11 cellular contexts compared by ENCODE assay signal in genomic region chr5:127567026-127567768, GRCh38. TPM values are rescaled to one million over a fixed set of nuclear protein-coding genes. Genes with fewer than 3 reads are reported as not detected.
A peak's percentile ranks its signal among the peaks of the same experiment; 100 is the strongest.
DNase-seq lines count a peak whose midpoint lies in the region; ATAC-seq and TF ChIP-seq lines count a peak whose summit lies in the region.
"Had no signal": no experiment of that assay in that cellular context is flagged by ENCODE, and none has a peak within 500 bp of the region (broad histone marks: within the 10 kb centered on the region; RNA-seq: fewer than 3 reads in every experiment).

No MANE protein-coding gene starts in this region.

- intact Hi-C loops in CD8-positive, alpha-beta T cell (cut with DNase I, micrococcal nuclease) = loop anchor here in 1 of 2 experiments (10.0 kb wide), 2 partner anchors 1338 to 1568 kb away; no protein-coding TSS in a partner anchor

- no peak for TF ChIP-seq CTCF in CD8-positive, alpha-beta T cell (IDR thresholded peaks at IDR 0.05)

- CTCF ChIA-PET in CD8-positive, alpha-beta T cell (lab: Charles Lee) = no interaction called here

- peak overlapping the region; percentile 1 for H3K4me3 Mint-ChIP-seq in CD8-positive, alpha-beta T cell

- no peak overlapping the region for H3K27ac ChIP-seq in CD8-positive, alpha-beta T cell (ENCODE audit: low read depth, low read length)

- DNase-seq in CD8-positive, alpha-beta T cell = no peak
- DNase-seq in cerebellar cortex (ENCODE audit: low spot score) (no peak), kidney tubule cell (ENCODE audit: low spot score) (no peak), ecto neural progenitor cell (ENCODE audit: low spot score) (no peak)
- DNase-seq in activated CD4-positive, CD25-positive, alpha-beta regulatory T cell treated with anti-CD3 and anti-CD28 coated beads, Interleukin-2, amount 50 U/mL, for 72 hours = no peak
- DNase-seq: activated B cell treated with CpG ODN at 0.5 μM for 24 hours; activated naive CD8-positive, alpha-beta T cell treated with anti-CD3 and anti-CD28 coated beads, Interleukin-2, amount 10 ng/mL, durations not matched to agents 7 days and 5 days; C1 segment of cervical spinal cord had no signal

- no peaks in the 10 kb centered on the region for H3K9me3 ChIP-seq in CD8-positive, alpha-beta T cell (ENCODE audit: low read length)

- H3K36me3 Mint-ChIP-seq in CD8-positive, alpha-beta T cell = no peaks in the 10 kb centered on the region
- H3K36me3 Mint-ChIP-seq: activated naive CD8-positive, alpha-beta T cell treated with anti-CD3 and anti-CD28 coated beads, Interleukin-2, amount 10 ng/mL, durations not matched to agents 7 days and 5 days had no signal

- H3K27ac Mint-ChIP-seq in CD8-positive, alpha-beta T cell = no peak overlapping the region
- H3K27ac Mint-ChIP-seq: activated B cell treated with CpG ODN at 0.5 μM for 24 hours; activated naive CD8-positive, alpha-beta T cell treated with anti-CD3 and anti-CD28 coated beads, Interleukin-2, amount 10 ng/mL, durations not matched to agents 7 days and 5 days had no signal

- H3K36me3 ChIP-seq in CD8-positive, alpha-beta T cell (ENCODE audit: insufficient read depth, low read length) = no peaks in the 10 kb centered on the region

- no peaks in the 10 kb centered on the region for H3K9me3 Mint-ChIP-seq in CD8-positive, alpha-beta T cell
- H3K9me3 Mint-ChIP-seq: activated B cell treated with CpG ODN at 0.5 μM for 24 hours; activated naive CD8-positive, alpha-beta T cell treated with anti-CD3 and anti-CD28 coated beads, Interleukin-2, amount 10 ng/mL, durations not matched to agents 7 days and 5 days had no signal

- POLR2A ChIA-PET in CD8-positive, alpha-beta T cell (lab: Charles Lee) = no interaction called here

- peaks cover 6% of the 10 kb centered on the region for H3K4me1 Mint-ChIP-seq in CD8-positive, alpha-beta T cell (ENCODE audit: low read depth)

- H3K27me3 ChIP-seq in CD8-positive, alpha-beta T cell (ENCODE audit: insufficient read depth, low read length) = no peaks in the 10 kb centered on the region

- H3K4me3 ChIP-seq in CD8-positive, alpha-beta T cell (ENCODE audit: low read depth, low read length) = no peak overlapping the region

- H3K27me3 Mint-ChIP-seq in CD8-positive, alpha-beta T cell (ENCODE audit: low read depth) = peaks cover 12% of the 10 kb centered on the region

- no peaks in the 10 kb centered on the region for H3K4me1 ChIP-seq in CD8-positive, alpha-beta T cell (ENCODE audit: insufficient read depth, low read length)

- no peak for ATAC-seq in CD8-positive, alpha-beta T cell
- peak; percentile 78 for ATAC-seq in GM18909 (IDR thresholded peaks at IDR 0.05; ENCODE audit: poor library complexity, unreplicated experiment)
- peak; percentile 71 for ATAC-seq in HG02588 (IDR thresholded peaks at IDR 0.05; ENCODE audit: unreplicated experiment)
- ATAC-seq in HG03442 (IDR thresholded peaks at IDR 0.05; ENCODE audit: unreplicated experiment) = peak; percentile 81

RNA-seq across cellular contexts. Expression of gene PRRC1, which starts 49.8 kb away (rescaled TPM):
- 10 to 100 TPM; 30.4 to 37.3 TPM for total RNA-seq in CD8-positive, alpha-beta T cell
